17 cellular contexts compared by ENCODE assay signal in the genomic region with DNA sequence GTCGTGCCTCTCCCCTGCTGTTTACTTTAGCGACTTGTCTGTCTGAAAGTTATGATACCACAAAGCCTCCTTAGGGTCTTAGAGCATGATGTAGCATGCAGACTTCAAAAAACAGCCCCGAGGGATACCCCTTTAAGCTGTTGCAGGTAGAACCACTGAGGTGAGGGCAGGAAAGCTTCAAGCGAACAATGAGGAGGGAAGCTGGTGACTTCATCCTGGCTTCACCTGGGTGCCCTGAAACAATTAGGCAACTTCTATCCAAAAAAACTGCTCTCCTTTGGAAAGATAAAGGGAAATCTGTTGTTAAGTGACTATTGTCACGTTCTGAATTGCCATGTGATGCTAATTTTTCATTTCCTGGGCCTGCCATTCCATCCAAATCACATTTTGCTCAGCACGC.
"Had no signal": no experiment of that assay in that cellular context is flagged by ENCODE, and none has a peak within 500 bp of the region (broad histone marks: within the 10 kb centered on the region; RNA-seq: fewer than 3 reads in every experiment).

No MANE protein-coding gene starts in this region.

- H3K4me1 Mint-ChIP-seq: activated naive CD4-positive, alpha-beta T cell treated with anti-CD3 and anti-CD28 coated beads, Interleukin-2, amount 50 U/mL, for 24 hours; naive thymus-derived CD8-positive, alpha-beta T cell had no signal

- H3K36me3 Mint-ChIP-seq: activated naive CD4-positive, alpha-beta T cell treated with anti-CD3 and anti-CD28 coated beads, Interleukin-2, amount 50 U/mL, for 24 hours; naive thymus-derived CD8-positive, alpha-beta T cell had no signal

- H3K27ac Mint-ChIP-seq: activated naive CD4-positive, alpha-beta T cell treated with anti-CD3 and anti-CD28 coated beads, Interleukin-2, amount 50 U/mL, for 24 hours; effector memory CD8-positive, alpha-beta T cell; naive thymus-derived CD8-positive, alpha-beta T cell had no signal

- H3K27ac ChIP-seq: spleen had no signal

- H3K27me3 Mint-ChIP-seq: effector memory CD8-positive, alpha-beta T cell had no signal

- H3K4me3 Mint-ChIP-seq: activated naive CD4-positive, alpha-beta T cell treated with anti-CD3 and anti-CD28 coated beads, Interleukin-2, amount 50 U/mL, for 24 hours; effector memory CD8-positive, alpha-beta T cell; naive thymus-derived CD8-positive, alpha-beta T cell had no signal

- H3K36me3 ChIP-seq: spleen had no signal

- ATAC-seq: effector memory CD8-positive, alpha-beta T cell; left cardiac atrium; mucosa of descending colon; naive thymus-derived CD8-positive, alpha-beta T cell; sciatic nerve had no signal

- H3K9me3 ChIP-seq: mucosa of descending colon, spleen had no signal

- DNase-seq: activated CD4-positive, alpha-beta T cell treated with anti-CD3 and anti-CD28 coated beads, Interleukin-2, amount 50 U/mL, for 4 hours; activated CD4-positive, CD25-positive, alpha-beta regulatory T cell treated with anti-CD3 and anti-CD28 coated beads, Interleukin-2, amount 50 U/mL, for 72 hours; activated T-cell treated with anti-CD3 and anti-CD28 coated beads, Interleukin-2, amount 50 U/mL, for 1 hour; central memory CD4-positive, alpha-beta T cell; cortex of kidney; effector memory CD8-positive, alpha-beta T cell; hippocampal formation; left cardiac atrium; mammary epithelial cell; mucosa of descending colon; naive thymus-derived CD8-positive, alpha-beta T cell; nucleus accumbens; spleen; stimulated activated CD4-positive, alpha-beta T cell treated with anti-CD3 and anti-CD28 coated beads, Interleukin-2, amount 100 ng/mL, for 24 hours; stimulated activated naive CD4-positive, alpha-beta T cell had no signal

- H3K4me3 ChIP-seq: mucosa of descending colon, spleen had no signal

- H3K9me3 Mint-ChIP-seq: activated naive CD4-positive, alpha-beta T cell treated with anti-CD3 and anti-CD28 coated beads, Interleukin-2, amount 50 U/mL, for 24 hours had no signal

- H3K4me1 ChIP-seq: spleen had no signal
